Comparison of ENCODE assay signal across 9 cellular contexts in the genomic region with DNA sequence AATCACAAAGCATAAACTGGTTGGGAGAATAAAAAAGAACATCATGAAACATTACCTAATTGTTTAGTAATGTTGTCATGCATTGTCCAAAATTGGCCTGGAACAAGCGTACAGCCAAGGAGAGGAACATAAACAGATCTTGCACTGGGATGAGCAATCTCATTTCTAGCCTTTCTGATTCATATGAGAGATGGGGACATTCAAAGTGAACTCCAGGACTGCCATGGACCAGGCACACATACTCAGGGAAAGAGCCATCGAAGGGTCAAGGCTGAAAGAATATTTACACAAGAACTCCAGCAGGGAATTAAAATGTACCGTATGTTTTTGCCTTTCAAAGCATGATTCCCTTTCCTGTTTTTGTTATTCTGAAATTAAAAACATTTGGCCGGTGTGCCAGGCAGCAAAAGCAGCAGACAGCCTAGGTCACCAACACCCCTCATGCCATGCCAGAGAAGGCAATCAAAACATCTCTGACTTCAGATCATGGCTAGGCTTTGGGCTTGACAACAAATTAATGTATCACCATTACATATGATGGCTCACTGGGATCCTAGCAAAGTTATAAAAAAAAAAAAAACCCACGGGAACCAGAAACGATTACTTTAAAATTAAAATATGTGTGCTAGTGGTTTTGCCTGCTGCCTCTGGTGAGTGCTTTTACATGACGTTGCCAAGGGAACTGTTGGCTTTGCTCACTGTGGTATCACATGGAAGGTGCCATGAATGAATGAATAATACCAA.
A peak's percentile ranks its signal among the peaks of the same experiment; 100 is the strongest.
DNase-seq lines count a peak whose midpoint lies in the region; ATAC-seq and TF ChIP-seq lines count a peak whose summit lies in the region.
"Had no signal": no experiment of that assay in that cellular context is flagged by ENCODE, and none has a peak within 500 bp of the region (broad histone marks: within the 10 kb centered on the region; RNA-seq: fewer than 3 reads in every experiment).

No MANE protein-coding gene starts in this region.

- peaks cover 0 to 54% (median 14%) of the 10 kb centered on the region in 6 donors for H3K36me3 ChIP-seq in spleen

- H3K27ac Mint-ChIP-seq in HFFc6 (peak overlapping the region; percentile 94), chondrocyte (ENCODE audit: unreplicated experiment) (peak overlapping the region; percentile 71)

- no peak for TF ChIP-seq CTCF in HFFc6 (IDR thresholded peaks at IDR 0.05)
- no peak for TF ChIP-seq CTCF in chondrocyte (IDR thresholded peaks at IDR 0.05)
- TF ChIP-seq CTCF in spleen (IDR thresholded peaks at IDR 0.05 in 8 of 11, conservative IDR thresholded peaks at IDR 0.05 in 3 of 11): no peak

- peak; percentile 89 for DNase-seq in HFFc6
- DNase-seq in chondrocyte (ENCODE audit: low spot score): no peak
- DNase-seq in kidney tubule cell (ENCODE audit: low spot score): peak; percentile 64
- no peak for DNase-seq in spleen
- DNase-seq in iPS-NIHi11 (ENCODE audit: low spot score): no peak
- DNase-seq: PC-3 had no signal

- no peaks in the 10 kb centered on the region for H3K9me3 ChIP-seq in spleen

- H3K9me3 Mint-ChIP-seq in HFFc6: no peaks in the 10 kb centered on the region
- H3K9me3 Mint-ChIP-seq in chondrocyte (ENCODE audit: low read depth): no peaks in the 10 kb centered on the region

- ATAC-seq in GM19395 (IDR thresholded peaks at IDR 0.05; ENCODE audit: unreplicated experiment) (no peak), GM18858 (IDR thresholded peaks at IDR 0.05; ENCODE audit: unreplicated experiment) (no peak), HG03521 (IDR thresholded peaks at IDR 0.05; ENCODE audit: unreplicated experiment) (no peak)
- ATAC-seq: PC-3 had no signal

- intact Hi-C loops in spleen (cut with DNase I; ENCODE audit: low total_unique reads): no loop called here

- H3K27ac ChIP-seq in spleen: peak overlapping the region in 7 of 8 donors; percentile 3 to 60 (median 17)

- H3K4me3 Mint-ChIP-seq in HFFc6 (peak overlapping the region; percentile 68), chondrocyte (ENCODE audit: unreplicated experiment) (no peak overlapping the region)

- no peak overlapping the region for H3K4me3 ChIP-seq in spleen

- H3K27me3 ChIP-seq in spleen (replicated peaks in 1 of 7): no peaks in the 10 kb centered on the region

- H3K27me3 Mint-ChIP-seq in HFFc6 (ENCODE audit: insufficient read depth): peaks cover 2% of the 10 kb centered on the region; the same call in 1 of the 2 replicates
- H3K27me3 Mint-ChIP-seq in chondrocyte (ENCODE audit: low read depth): no peaks in the 10 kb centered on the region

- peaks cover 36% of the 10 kb centered on the region for H3K4me1 Mint-ChIP-seq in HFFc6 (ENCODE audit: low read depth)
- peaks cover 12% of the 10 kb centered on the region for H3K4me1 Mint-ChIP-seq in chondrocyte (ENCODE audit: low read depth)

- peaks cover 1 to 28% (median 12%) of the 10 kb centered on the region in 6 donors for H3K4me1 ChIP-seq in spleen

- H3K36me3 Mint-ChIP-seq in HFFc6 (ENCODE audit: low read depth) (peaks cover 35% of the 10 kb centered on the region), chondrocyte (ENCODE audit: low read depth) (peaks cover 3% of the 10 kb centered on the region)

- TF ChIP-seq POLR2A in spleen (IDR thresholded peaks at IDR 0.05): no peak

- WGBS in spleen, 5 donors: 61 to 80% (median 71%) methylated on average over 7 of the region's 7 CpGs

Comparison
In these comparisons a context has a peak if more than half of its experiments do, and no peak if none do; other contexts are left out.
1. DNase-seq: peak in HFFc6 (single experiment) and kidney tubule cell (single experiment); none in chondrocyte (single experiment), spleen (single experiment) and iPS-NIHi11 (single experiment).